Comparison of ENCODE assay signal across 8 cellular contexts in genomic region chr1:150877220-150877516, GRCh38. TPM values are rescaled to one million over a fixed set of nuclear protein-coding genes. Genes with fewer than 3 reads are reported as not detected.
DNase-seq lines count a peak whose midpoint lies in the region; ATAC-seq and TF ChIP-seq lines count a peak whose summit lies in the region.

No MANE protein-coding gene starts in this region.

- no peaks in the 10 kb centered on the region for H3K9me2 ChIP-seq in hepatocyte (replicated peaks; ENCODE audit: insufficient read depth)

- POLR2A ChIA-PET in T-cell (lab: Charles Lee), result interaction anchor here in 1 of 2 donors (0.7 to 0.9 kb wide), 2 partner anchors 129 to 180 kb away, joined by 3 to 6 read pairs; partner anchors contain the start of gene GOLPH3L

- H3K27me3 ChIP-seq in hepatocyte, result no peaks in the 10 kb centered on the region

- H3K36me3 Mint-ChIP-seq in T-cell, result peaks cover 5% of the 10 kb centered on the region
- H3K36me3 Mint-ChIP-seq in stimulated activated effector memory CD8-positive, alpha-beta T cell treated with anti-CD3 and anti-CD28 coated beads, Interleukin-12 subunit alpha, Interleukin-12 subunit beta, amount 100 ng/mL, for 72 hours, result peaks cover 28% of the 10 kb centered on the region

- no peaks in the 10 kb centered on the region for H3K36me3 ChIP-seq in hepatocyte (replicated peaks; ENCODE audit: insufficient read depth, low read depth)

- DNase-seq in NCI-H146 treated with DMSO at 0.1 percent for 48 hours (lab: John Stamatoyannopoulos, UW; ENCODE audit: unreplicated experiment) (peak; percentile 23), NCI-H146 (lab: John Stamatoyannopoulos, UW) (no peak), T-cell (peak in 2 of 34 experiments; percentile 4 to 14), hepatocyte (ENCODE audit: low spot score) (no peak), GM03348 (ENCODE audit: low spot score) (no peak)
- no peak for DNase-seq in stimulated activated effector memory CD8-positive, alpha-beta T cell treated with anti-CD3 and anti-CD28 coated beads, Interleukin-12 subunit alpha, Interleukin-12 subunit beta, amount 100 ng/mL, for 72 hours (ENCODE audit: low spot score in 2 of 2)

- H3K4me1 Mint-ChIP-seq in T-cell, result peaks cover 27 to 37% (median 33%) of the 10 kb centered on the region in 3 donors
- H3K4me1 Mint-ChIP-seq in stimulated activated effector memory CD8-positive, alpha-beta T cell treated with anti-CD3 and anti-CD28 coated beads, Interleukin-12 subunit alpha, Interleukin-12 subunit beta, amount 100 ng/mL, for 72 hours, result peaks cover 11% of the 10 kb centered on the region

- no peaks in the 10 kb centered on the region for H3K9me3 Mint-ChIP-seq in T-cell
- H3K9me3 Mint-ChIP-seq in stimulated activated effector memory CD8-positive, alpha-beta T cell treated with anti-CD3 and anti-CD28 coated beads, Interleukin-12 subunit alpha, Interleukin-12 subunit beta, amount 100 ng/mL, for 72 hours, result no peaks in the 10 kb centered on the region

- peak overlapping the region; percentile 86 to 90 (median 89) for H3K4me3 Mint-ChIP-seq in T-cell
- peak overlapping the region; percentile 73 for H3K4me3 Mint-ChIP-seq in stimulated activated effector memory CD8-positive, alpha-beta T cell treated with anti-CD3 and anti-CD28 coated beads, Interleukin-12 subunit alpha, Interleukin-12 subunit beta, amount 100 ng/mL, for 72 hours

- H3K4me2 ChIP-seq in hepatocyte, result peak overlapping the region; percentile 54

- H3K27ac ChIP-seq in hepatocyte, result peak overlapping the region; percentile 84

- peaks cover 11% of the 10 kb centered on the region for H3K4me1 ChIP-seq in hepatocyte (ENCODE audit: insufficient read depth)

- H4K20me1 ChIP-seq in hepatocyte (ENCODE audit: insufficient read depth, poor library complexity, severe bottlenecking), result peaks cover 7% of the 10 kb centered on the region

- ATAC-seq in T-cell (replicated peaks in 1 of 4) (no peak), HG03469 (IDR thresholded peaks at IDR 0.05; ENCODE audit: unreplicated experiment) (no peak), HG02938 (IDR thresholded peaks at IDR 0.05; ENCODE audit: unreplicated experiment) (no peak)
- ATAC-seq in stimulated activated effector memory CD8-positive, alpha-beta T cell treated with anti-CD3 and anti-CD28 coated beads, Interleukin-12 subunit alpha, Interleukin-12 subunit beta, amount 100 ng/mL, for 72 hours, result no peak

- no peaks in the 10 kb centered on the region for H3K27me3 Mint-ChIP-seq in T-cell

- 83% methylated on average over 7 of the region's 7 CpGs for WGBS in hepatocyte (ENCODE audit: low lambda C conversion rate, missing lambda C conversion rate)

- peak overlapping the region; percentile 1 for H2AFZ ChIP-seq in hepatocyte

- CTCF ChIA-PET in T-cell (lab: Charles Lee), result interaction anchor here in 1 of 2 donors (0.7 to 1.0 kb wide), 2 partner anchors 109 to 112 kb away, joined by 3 read pairs; no protein-coding TSS in a partner anchor

- peak overlapping the region; percentile 83 to 87 for H3K27ac Mint-ChIP-seq in T-cell
- H3K27ac Mint-ChIP-seq in stimulated activated effector memory CD8-positive, alpha-beta T cell treated with anti-CD3 and anti-CD28 coated beads, Interleukin-12 subunit alpha, Interleukin-12 subunit beta, amount 100 ng/mL, for 72 hours, result peak overlapping the region; percentile 79

- no peak overlapping the region for H3K4me3 ChIP-seq in hepatocyte

- H3K9me3 ChIP-seq in hepatocyte (ENCODE audit: low read depth), result no peaks in the 10 kb centered on the region

- peaks cover 35% of the 10 kb centered on the region for H3K79me2 ChIP-seq in hepatocyte

- no peak for TF ChIP-seq CTCF in hepatocyte (IDR thresholded peaks at IDR 0.05; ENCODE audit: poor library complexity)

RNA-seq across cellular contexts. Expression of gene ARNT, which starts 0.8 kb away (rescaled TPM):
- total RNA-seq in T-cell (10 to 100 TPM; 37.3 to 38.7 (median 37.9) TPM), hepatocyte (32.9 and 42.1 TPM in 2 replicates)
- polyA plus RNA-seq in hepatocyte, result 26.9 and 35.6 TPM in 2 replicates

RNA-seq across cellular contexts. Expression of gene CTXND2, which starts 9.8 kb away (rescaled TPM):
- total RNA-seq in T-cell (not detected), hepatocyte (not detected in 2 replicates)
- polyA plus RNA-seq in hepatocyte, result 0.16 TPM in 1 of 2 replicates, not detected in the other

RNA-seq across cellular contexts. Expression of gene SETDB1, which starts 49.0 kb away (rescaled TPM):
- total RNA-seq in T-cell (10 to 100 TPM; 44.5 to 72.6 (median 62.5) TPM), hepatocyte (33.7 and 41.4 TPM in 2 replicates)
- polyA plus RNA-seq in hepatocyte, result 10.7 and 12.9 TPM in 2 replicates
